In genomic region chr11:62176766-62177165, GRCh38 we compare ENCODE assay signal across 32 cellular contexts. TPM values are rescaled to one million over a fixed set of nuclear protein-coding genes. Genes with fewer than 3 reads are reported as not detected.
"Had no signal": no experiment of that assay in that cellular context is flagged by ENCODE, and none has a peak within 500 bp of the region (broad histone marks: within the 10 kb centered on the region; RNA-seq: fewer than 3 reads in every experiment).

No MANE protein-coding gene starts in this region.

- H3K4me3 ChIP-seq: neural progenitor cell, ovary, psoas muscle, skin epidermis, smooth muscle cell, spleen, suprapubic skin, testis, tibial artery, transverse colon, upper lobe of right lung, uterus had no signal

- H3K36me3 ChIP-seq: neural progenitor cell, ovary, spleen, suprapubic skin, tibial artery, transverse colon, upper lobe of right lung, uterus had no signal

- DNase-seq: natural killer cell; occipital lobe; ovary; posterior cingulate gyrus; psoas muscle; right cardiac atrium; spleen; stimulated activated CD4-positive, alpha-beta T cell treated with anti-CD3 and anti-CD28 coated beads, Interleukin-12 subunit alpha, Interleukin-12 subunit beta, amount 100 ng/mL, for 4 hours; stimulated activated CD4-positive, alpha-beta T cell treated with anti-CD3 and anti-CD28 coated beads, Interleukin-1b, Interleukin-23, amount 100 ng/mL, for 48 hours; stimulated activated CD4-positive, alpha-beta T cell treated with anti-CD3 and anti-CD28 coated beads, Interleukin-4, amount 100 ng/mL, for 1 hour; stimulated activated CD4-positive, alpha-beta T cell treated with anti-CD3 and anti-CD28 coated beads, Interleukin-4, amount 100 ng/mL, for 4 hours; stimulated activated CD8-positive, alpha-beta memory T cell treated with anti-CD3 and anti-CD28 coated beads, Interleukin-4, amount 100 ng/mL, for 48 hours; stimulated activated naive CD4-positive, alpha-beta T cell; stimulated activated naive CD8-positive, alpha-beta T cell treated with anti-CD3 and anti-CD28 coated beads, Interleukin-15, amount 100 ng/mL, for 72 hours; stimulated activated naive CD8-positive, alpha-beta T cell treated with anti-CD3 and anti-CD28 coated beads, Interleukin-15, Interleukin-2, amounts not matched to agents 100 U/mL and 50 U/mL, for 24 hours; substantia nigra; testis; tibial artery; transverse colon; upper lobe of right lung; uterus had no signal

- H3K9me3 ChIP-seq: ovary, psoas muscle, spleen, suprapubic skin, testis, tibial artery, transverse colon, upper lobe of right lung, uterus had no signal

- H3K4me1 ChIP-seq: neural progenitor cell, parathyroid adenoma, psoas muscle, suprapubic skin, testis, tibial artery, transverse colon, upper lobe of right lung, uterus had no signal

- ATAC-seq: natural killer cell; psoas muscle; right cardiac atrium; sciatic nerve; stimulated activated memory B cell treated with anti-CD40 and anti-IgM and Interleukin-4, amounts not matched to agents 10 μg/mL and 1 μg/mL and 100 μg/mL, for 72 hours; stimulated activated naive CD8-positive, alpha-beta T cell treated with anti-CD3 and anti-CD28 coated beads, Interleukin-15, amount 100 ng/mL, for 72 hours; stimulated activated naive CD8-positive, alpha-beta T cell treated with anti-CD3 and anti-CD28 coated beads, Interleukin-15, Interleukin-2, amounts not matched to agents 100 U/mL and 50 U/mL, for 24 hours; upper lobe of right lung had no signal

RNA-seq across cellular contexts. Expression of gene SCGB1D1, which starts 13.2 kb away (rescaled TPM):
- total RNA-seq: natural killer cell, occipital lobe, osteoblast, ovary, progenitor cell of endocrine pancreas, psoas muscle, renal cortical epithelial cell, right cardiac atrium, sciatic nerve, smooth muscle cell, spleen, suprapubic skin, testis, transverse colon, upper lobe of right lung, urinary bladder, uterus had no signal

RNA-seq across cellular contexts. Expression of gene SCGB2A1, which starts 31.7 kb away (rescaled TPM):
- total RNA-seq: natural killer cell, occipital lobe, osteoblast, progenitor cell of endocrine pancreas, psoas muscle, renal cortical epithelial cell, right cardiac atrium, sciatic nerve, smooth muscle cell, spleen, testis, upper lobe of right lung, urinary bladder had no signal
